In genomic region chr16:70701036-70701435, GRCh38 we compare ENCODE assay signal across 14 cellular contexts. TPM values are rescaled to one million over a fixed set of nuclear protein-coding genes. Genes with fewer than 3 reads are reported as not detected.
DNase-seq lines count a peak whose midpoint lies in the region; ATAC-seq and TF ChIP-seq lines count a peak whose summit lies in the region.
"Had no signal": no experiment of that assay in that cellular context is flagged by ENCODE, and none has a peak within 500 bp of the region (broad histone marks: within the 10 kb centered on the region; RNA-seq: fewer than 3 reads in every experiment).

No MANE protein-coding gene starts in this region.

- CTCF ChIA-PET in activated CD8-positive, alpha-beta T cell treated with anti-CD3 and anti-CD28 coated beads, Interleukin-2, amount 10 ng/mL, durations not matched to agents 7 days and 5 days (lab: Charles Lee) = no interaction called here

- intact Hi-C loops in spleen (cut with DNase I; ENCODE audit: low total_unique reads) = no loop called here

- ATAC-seq in activated CD8-positive, alpha-beta T cell treated with anti-CD3 and anti-CD28 coated beads, Interleukin-2, amount 10 ng/mL, durations not matched to agents 7 days and 5 days = no peak
- no peak for ATAC-seq in HG03025 (IDR thresholded peaks at IDR 0.05; ENCODE audit: low FRiP score, unreplicated experiment)
- no peak for ATAC-seq in stimulated activated memory B cell treated with anti-CD40 and anti-IgM and Interleukin-4, amounts not matched to agents 10 μg/mL and 1 μg/mL and 100 μg/mL, for 72 hours

- TF ChIP-seq CTCF in HFFc6 (IDR thresholded peaks at IDR 0.05) (0 out of 2 replicates have a peak, but pooled peaks have one; percentile 25), glutamatergic neuron (IDR thresholded peaks at IDR 0.05; ENCODE audit: partially characterized antibody, unreplicated experiment) (no peak), spleen (IDR thresholded peaks at IDR 0.05 in 8 of 11, conservative IDR thresholded peaks at IDR 0.05 in 3 of 11) (no peak)

- H3K27me3 ChIP-seq in spleen (replicated peaks in 1 of 7) = no peaks in the 10 kb centered on the region

- no peak overlapping the region for H3K4me3 ChIP-seq in spleen
- H3K4me3 ChIP-seq: GM23248 had no signal

- DNase-seq in HFFc6 (no peak), glutamatergic neuron (no peak), spleen (no peak)
- DNase-seq in activated CD8-positive, alpha-beta T cell treated with anti-CD3 and anti-CD28 coated beads, Interleukin-2, amount 10 ng/mL, durations not matched to agents 7 days and 5 days = no peak
- DNase-seq in activated CD8-positive, alpha-beta memory T cell treated with anti-CD3 and anti-CD28 coated beads, Interleukin-2, amount 50 U/mL, for 4 hours = no peak
- DNase-seq in activated naive CD4-positive, alpha-beta T cell treated with Interleukin-2 at 50 U/mL for 16 hours = no peak
- DNase-seq: COR-L47, GM23248, kidney glomerular epithelial cell had no signal

- H3K27me3 Mint-ChIP-seq in HFFc6 (ENCODE audit: insufficient read depth) (peaks cover 2% of the 10 kb centered on the region; the same call in 1 of the 2 replicates), glutamatergic neuron (ENCODE audit: unreplicated experiment) (peaks cover 11% of the 10 kb centered on the region)
- H3K27me3 Mint-ChIP-seq in activated CD8-positive, alpha-beta T cell treated with anti-CD3 and anti-CD28 coated beads, Interleukin-2, amount 10 ng/mL, durations not matched to agents 7 days and 5 days (ENCODE audit: low read depth) = no peaks in the 10 kb centered on the region
- no peaks in the 10 kb centered on the region for H3K27me3 Mint-ChIP-seq in stimulated activated memory B cell treated with anti-CD40 and anti-IgM and Interleukin-4, amounts not matched to agents 10 μg/mL and 1 μg/mL and 100 μg/mL, for 72 hours
- H3K27me3 Mint-ChIP-seq: progenitor cell of endocrine pancreas had no signal

- H3K36me3 Mint-ChIP-seq in HFFc6 (ENCODE audit: low read depth) = peaks cover 8% of the 10 kb centered on the region; the same call in 1 of the 2 replicates
- peaks cover 9% of the 10 kb centered on the region for H3K36me3 Mint-ChIP-seq in activated CD8-positive, alpha-beta T cell treated with anti-CD3 and anti-CD28 coated beads, Interleukin-2, amount 10 ng/mL, durations not matched to agents 7 days and 5 days (ENCODE audit: low read depth)
- peaks cover 4% of the 10 kb centered on the region for H3K36me3 Mint-ChIP-seq in glutamatergic neuron (ENCODE audit: unreplicated experiment)
- H3K36me3 Mint-ChIP-seq in stimulated activated memory B cell treated with anti-CD40 and anti-IgM and Interleukin-4, amounts not matched to agents 10 μg/mL and 1 μg/mL and 100 μg/mL, for 72 hours = peaks cover 34% of the 10 kb centered on the region

- H3K9me3 ChIP-seq in spleen = no peaks in the 10 kb centered on the region

- WGBS in spleen, 5 donors = 70 to 87% (median 76%) methylated on average over 3 of the region's 3 CpGs

- H3K27ac Mint-ChIP-seq in HFFc6 (peak overlapping the region; percentile 100), glutamatergic neuron (ENCODE audit: unreplicated experiment) (peak overlapping the region; percentile 77)
- peak overlapping the region; percentile 26 for H3K27ac Mint-ChIP-seq in activated CD8-positive, alpha-beta T cell treated with anti-CD3 and anti-CD28 coated beads, Interleukin-2, amount 10 ng/mL, durations not matched to agents 7 days and 5 days
- H3K27ac Mint-ChIP-seq in stimulated activated memory B cell treated with anti-CD40 and anti-IgM and Interleukin-4, amounts not matched to agents 10 μg/mL and 1 μg/mL and 100 μg/mL, for 72 hours = no peak overlapping the region
- H3K27ac Mint-ChIP-seq: T-helper 2 cell treated with Interferon-gamma antibody and Interleukin-4, amounts not matched to agents 5 μg/mL and 100 μg/mL, for 36 hours had no signal

- no peaks in the 10 kb centered on the region for H3K9me3 Mint-ChIP-seq in HFFc6
- no peaks in the 10 kb centered on the region for H3K9me3 Mint-ChIP-seq in activated CD8-positive, alpha-beta T cell treated with anti-CD3 and anti-CD28 coated beads, Interleukin-2, amount 10 ng/mL, durations not matched to agents 7 days and 5 days (ENCODE audit: insufficient read depth)
- H3K9me3 Mint-ChIP-seq in glutamatergic neuron (ENCODE audit: unreplicated experiment) = peaks cover 17% of the 10 kb centered on the region
- H3K9me3 Mint-ChIP-seq in stimulated activated memory B cell treated with anti-CD40 and anti-IgM and Interleukin-4, amounts not matched to agents 10 μg/mL and 1 μg/mL and 100 μg/mL, for 72 hours = no peaks in the 10 kb centered on the region
- H3K9me3 Mint-ChIP-seq: T-helper 2 cell treated with Interferon-gamma antibody and Interleukin-4, amounts not matched to agents 5 μg/mL and 100 μg/mL, for 36 hours had no signal

- POLR2A ChIA-PET in activated CD8-positive, alpha-beta T cell treated with anti-CD3 and anti-CD28 coated beads, Interleukin-2, amount 10 ng/mL, durations not matched to agents 7 days and 5 days (lab: Charles Lee) = no interaction called here

- H3K4me3 Mint-ChIP-seq in HFFc6 (no peak overlapping the region), glutamatergic neuron (ENCODE audit: unreplicated experiment) (no peak overlapping the region)
- H3K4me3 Mint-ChIP-seq in activated CD8-positive, alpha-beta T cell treated with anti-CD3 and anti-CD28 coated beads, Interleukin-2, amount 10 ng/mL, durations not matched to agents 7 days and 5 days = no peak overlapping the region
- H3K4me3 Mint-ChIP-seq in stimulated activated memory B cell treated with anti-CD40 and anti-IgM and Interleukin-4, amounts not matched to agents 10 μg/mL and 1 μg/mL and 100 μg/mL, for 72 hours = no peak overlapping the region
- H3K4me3 Mint-ChIP-seq: T-helper 2 cell treated with Interferon-gamma antibody and Interleukin-4, amounts not matched to agents 5 μg/mL and 100 μg/mL, for 36 hours had no signal

- H3K4me1 ChIP-seq in spleen = peaks cover 33 to 99% (median 75%) of the 10 kb centered on the region in 6 donors

- H3K36me3 ChIP-seq in spleen = peaks cover 0 to 72% (median 8%) of the 10 kb centered on the region in 6 donors

- H3K4me1 Mint-ChIP-seq in HFFc6 (ENCODE audit: low read depth) = peaks cover 59% of the 10 kb centered on the region
- H3K4me1 Mint-ChIP-seq in activated CD8-positive, alpha-beta T cell treated with anti-CD3 and anti-CD28 coated beads, Interleukin-2, amount 10 ng/mL, durations not matched to agents 7 days and 5 days (ENCODE audit: low read depth) = peaks cover 25% of the 10 kb centered on the region
- peaks cover 16% of the 10 kb centered on the region for H3K4me1 Mint-ChIP-seq in glutamatergic neuron (ENCODE audit: low read depth, unreplicated experiment)
- peaks cover 7% of the 10 kb centered on the region for H3K4me1 Mint-ChIP-seq in stimulated activated memory B cell treated with anti-CD40 and anti-IgM and Interleukin-4, amounts not matched to agents 10 μg/mL and 1 μg/mL and 100 μg/mL, for 72 hours

- TF ChIP-seq POLR2A in spleen (IDR thresholded peaks at IDR 0.05) = no peak

- H3K27ac ChIP-seq in spleen = peak overlapping the region in 6 of 8 donors; percentile 42 to 86 (median 65)

RNA-seq across cellular contexts. Expression of gene MTSS2, which starts 15.2 kb away (rescaled TPM):
- 10 to 100 TPM; 82.0 to 96.1 (median 86.5) TPM for total RNA-seq in HFFc6 (2021; fragmentation: NEBNext Ultra II Directional; extraction: Animal tissue kit (Norgen Biotek cat#: 25700))
- 1 to 10 TPM; 5.7 to 6.0 TPM for total RNA-seq in activated CD8-positive, alpha-beta T cell treated with anti-CD3 and anti-CD28 coated beads, Interleukin-2, amount 10 ng/mL, durations not matched to agents 7 days and 5 days
- 36.2 TPM for total RNA-seq in glutamatergic neuron (ENCODE audit: unreplicated experiment)
- total RNA-seq in spleen = 100 to 1,000 TPM in 3 of 7 donors, 10 to 100 TPM in 4; 40.6 to 116 (median 94.6) TPM
- polyA plus RNA-seq in spleen = 10 to 100 TPM in 2 of 3 donors, 1 to 10 TPM in 1; 9.0 to 66.7 (median 12.2) TPM

RNA-seq across cellular contexts. Expression of gene IL34, which starts 54.7 kb away (rescaled TPM):
- total RNA-seq in HFFc6 (2021; fragmentation: NEBNext Ultra II Directional; extraction: Animal tissue kit (Norgen Biotek cat#: 25700)) = under 1 TPM in 2 of 6 experiments, not detected in 4; 0.09 TPM
- under 1 TPM; 0.13 to 0.42 TPM for total RNA-seq in activated CD8-positive, alpha-beta T cell treated with anti-CD3 and anti-CD28 coated beads, Interleukin-2, amount 10 ng/mL, durations not matched to agents 7 days and 5 days
- 0.42 TPM for total RNA-seq in glutamatergic neuron (ENCODE audit: unreplicated experiment)
- total RNA-seq in spleen = 100 to 1,000 TPM in 5 of 7 donors, 10 to 100 TPM in 2; 48.2 to 258 (median 197) TPM
- polyA plus RNA-seq in spleen = 10 to 100 TPM; 20.3 to 82.3 (median 21.3) TPM
- total RNA-seq: GM23248, OCI-LY7, progenitor cell of endocrine pancreas had no signal
- polyA plus RNA-seq: GM23248 had no signal

Comparison
In these comparisons a context has a peak if more than half of its experiments do, and no peak if none do; other contexts are left out.
1. RNA of gene IL34, which starts 54.7 kb away (total RNA-seq): 48.2 to 258 TPM in spleen; 0.13 to 0.42 TPM in activated CD8-positive, alpha-beta T cell treated with anti-CD3 and anti-CD28 coated beads, Interleukin-2, amount 10 ng/mL, durations not matched to agents 7 days and 5 days, 0.42 TPM in glutamatergic neuron (single experiment) and 0.09 TPM in HFFc6; every median in the first group is over 10 times any median in the second.